In genomic region chr15:80778621-80778963, GRCh38 we compare ENCODE assay signal across 10 cellular contexts. TPM values are rescaled to one million over a fixed set of nuclear protein-coding genes. Genes with fewer than 3 reads are reported as not detected.
A peak's percentile ranks its signal among the peaks of the same experiment; 100 is the strongest.
DNase-seq lines count a peak whose midpoint lies in the region; ATAC-seq and TF ChIP-seq lines count a peak whose summit lies in the region.
"Had no signal": no experiment of that assay in that cellular context is flagged by ENCODE, and none has a peak within 500 bp of the region (broad histone marks: within the 10 kb centered on the region; RNA-seq: fewer than 3 reads in every experiment).

No MANE protein-coding gene starts in this region.

- CTCF ChIA-PET in mammary epithelial cell (lab: Charles Lee; ENCODE audit: low non-redundant PET) = interaction anchor here (0.6 kb wide), 1 partner anchor 159 kb away, joined by 4 read pairs; no protein-coding TSS in a partner anchor

- H3K27me3 ChIP-seq in mammary epithelial cell (ENCODE audit: insufficient read depth, low read length) = no peaks in the 10 kb centered on the region
- peaks cover 24% of the 10 kb centered on the region for H3K27me3 ChIP-seq in lower lobe of right lung (ENCODE audit: low read depth)
- H3K27me3 ChIP-seq in thoracic aorta (replicated peaks; ENCODE audit: insufficient read depth) = no peaks in the 10 kb centered on the region

- BruUV-seq in mammary epithelial cell (replicated peaks; lab: Mats Ljungman, UMichigan) = no TSS peak

- H3K4me2 ChIP-seq in mammary epithelial cell (ENCODE audit: insufficient read depth, low read depth, low read length) = peak overlapping the region; percentile 100

- H2AFZ ChIP-seq in mammary epithelial cell (ENCODE audit: low read depth, low read length) = peak overlapping the region; percentile 81

- no peaks in the 10 kb centered on the region for H4K20me1 ChIP-seq in mammary epithelial cell (ENCODE audit: insufficient read depth, low read length)

- in situ Hi-C loops in mammary epithelial cell (cut with MboI; ENCODE audit: low sequenced_read_pairs in 2 of 2) = loop anchor here in 1 of 2 donors (5.0 kb wide), 3 partner anchors 194 to 321 kb away; no protein-coding TSS in a partner anchor

- dilution Hi-C loops in mammary epithelial cell (cut with HindIII; ENCODE audit: low sequenced_read_pairs) = loop anchor here (25.0 kb wide), 1 partner anchor 216 kb away; no protein-coding TSS in a partner anchor

- peaks cover 26% of the 10 kb centered on the region for H3K4me1 ChIP-seq in mammary epithelial cell (ENCODE audit: insufficient read depth, low read length)
- H3K4me1 ChIP-seq in lower lobe of right lung = peaks cover 51% of the 10 kb centered on the region
- peaks cover 18 to 34% of the 10 kb centered on the region in 2 donors for H3K4me1 ChIP-seq in thoracic aorta (ENCODE audit: control insufficient read depth in 1 of 2, low read depth in 2 of 2)

- H3K27ac ChIP-seq in mammary epithelial cell (ENCODE audit: insufficient read depth, low read depth, low read length) = no peak overlapping the region
- no peak overlapping the region for H3K27ac ChIP-seq in lower lobe of right lung
- no peak overlapping the region for H3K27ac ChIP-seq in thoracic aorta
- H3K27ac ChIP-seq: gastroesophageal sphincter had no signal

- no peaks in the 10 kb centered on the region for H3K79me2 ChIP-seq in mammary epithelial cell (ENCODE audit: insufficient read depth, low read length)

- H3K36me3 ChIP-seq in mammary epithelial cell (ENCODE audit: insufficient read depth, low read length) (no peaks in the 10 kb centered on the region), lower lobe of right lung (no peaks in the 10 kb centered on the region), thoracic aorta (no peaks in the 10 kb centered on the region)
- H3K36me3 ChIP-seq: gastroesophageal sphincter had no signal

- no peak for TF ChIP-seq CTCF in mammary epithelial cell (conservative IDR thresholded peaks at IDR 0.05 in 1 of 2, IDR thresholded peaks at IDR 0.05 in 1 of 2; ENCODE audit: extremely low read depth in 1 of 2, insufficient read depth in 1 of 2, low read depth in 1 of 2, low read length in 2 of 2)
- TF ChIP-seq CTCF in lower lobe of right lung (IDR thresholded peaks at IDR 0.05) = no peak
- TF ChIP-seq CTCF in thoracic aorta (IDR thresholded peaks at IDR 0.05) = no peak

- H3K9me3 ChIP-seq in mammary epithelial cell (replicated peaks; ENCODE audit: insufficient read depth, low read length) = no peaks in the 10 kb centered on the region
- no peaks in the 10 kb centered on the region for H3K9me3 ChIP-seq in lower lobe of right lung
- no peaks in the 10 kb centered on the region for H3K9me3 ChIP-seq in thoracic aorta
- H3K9me3 ChIP-seq: gastroesophageal sphincter had no signal

- 19% methylated on average over 7 of the region's 7 CpGs for WGBS in mammary epithelial cell (ENCODE audit: low coverage, missing lambda C conversion rate)

- no peak overlapping the region for H3K9ac ChIP-seq in mammary epithelial cell (ENCODE audit: insufficient read depth, low read length)

- peak overlapping the region in 2 of 3 experiments; percentile 27 to 52 for H3K4me3 ChIP-seq in mammary epithelial cell (replicated peaks in 1 of 3; ENCODE audit: insufficient read depth in 1 of 3, low read depth in 2 of 3, low read length in 3 of 3)
- H3K4me3 ChIP-seq in lower lobe of right lung = peak overlapping the region; percentile 58
- H3K4me3 ChIP-seq in thoracic aorta = peak overlapping the region; percentile 70

- intact Hi-C loops in mammary epithelial cell (cut with micrococcal nuclease) (loop anchor here (2.0 kb wide), 1 partner anchor 74 kb away; no protein-coding TSS in a partner anchor), lower lobe of right lung (cut with DNase I) (loop anchor here (5.0 to 10.0 kb wide), 2 partner anchors 211 to 324 kb away; no protein-coding TSS in a partner anchor)

- DNase-seq in NCI-H146 treated with DMSO at 0.1 percent for 48 hours (lab: John Stamatoyannopoulos, UW; ENCODE audit: unreplicated experiment) (peak; percentile 28), NCI-H146 (lab: John Stamatoyannopoulos, UW) (no peak), mammary epithelial cell (no peak), lower lobe of right lung (no peak), thoracic aorta (ENCODE audit: low spot score) (no peak), mesenteric fat pad (ENCODE audit: low spot score) (no peak)
- DNase-seq: DND-41 had no signal

- ATAC-seq in lower lobe of right lung = no peak
- no peak for ATAC-seq in thoracic aorta (ENCODE audit: insufficient number of reproducible peaks, low FRiP score, low read depth)
- no peak for ATAC-seq in HG03139 (IDR thresholded peaks at IDR 0.05; ENCODE audit: unreplicated experiment)
- no peak for ATAC-seq in HG03045 (IDR thresholded peaks at IDR 0.05; ENCODE audit: unreplicated experiment)

RNA-seq across cellular contexts. Expression of gene CEMIP, which starts 0.6 kb away (rescaled TPM):
- total RNA-seq in mammary epithelial cell (1 to 10 TPM in 1 of 2 donors, under 1 TPM in 1; 0.35 to 1.3 TPM), lower lobe of right lung (7.3 TPM), thoracic aorta (1 to 10 TPM; 1.1 to 1.2 TPM), mesenteric fat pad (5.9 TPM)
- polyA plus RNA-seq in mammary epithelial cell = 0.18 TPM
- polyA minus RNA-seq in mammary epithelial cell = 0.83 TPM
